1 cellular context compared by ENCODE assay signal in the genomic region with DNA sequence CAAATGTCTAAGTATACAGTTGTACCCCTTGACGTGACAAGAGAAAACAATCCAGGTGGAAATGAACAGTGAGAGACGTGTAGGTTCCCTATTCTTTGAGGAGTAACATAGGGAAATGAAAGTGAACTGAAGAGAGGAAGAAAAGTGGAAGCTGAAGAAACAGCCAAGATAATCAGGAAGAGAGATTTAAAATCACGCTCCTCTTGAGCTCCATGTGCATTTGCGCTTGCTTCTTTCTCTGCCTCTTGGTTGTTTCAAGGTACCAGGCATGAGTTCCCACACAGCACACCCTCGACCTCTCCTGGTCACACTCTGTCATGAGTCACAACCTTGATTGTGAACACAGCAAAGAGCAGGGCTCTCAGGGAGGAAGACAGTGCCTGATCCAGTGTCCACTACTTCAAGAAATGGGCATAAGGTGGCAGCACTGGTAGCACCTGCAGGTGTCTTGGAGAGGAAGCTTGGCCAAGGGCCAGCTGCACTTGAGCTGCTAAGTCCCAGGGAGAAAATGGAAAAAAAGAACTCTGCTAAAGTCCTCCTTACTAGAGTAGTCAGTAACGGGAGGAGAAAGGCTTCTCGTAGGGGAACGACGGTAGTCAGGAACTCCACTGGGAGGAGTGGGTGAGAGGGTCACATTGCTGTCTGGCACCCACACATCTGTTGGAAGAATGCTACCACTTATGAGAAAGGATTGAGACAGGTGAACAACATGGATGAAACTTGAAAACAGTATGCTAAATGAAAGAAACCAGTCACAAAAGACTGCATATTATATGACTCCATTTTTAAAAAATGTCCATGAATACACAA.
TF ChIP-seq lines count a peak whose summit lies in the region.

No MANE protein-coding gene starts in this region.

TF ChIP-seq in HepG2, 621 proteins besides CTCF, POLR2A, EP300 and RAD21 (continued from another document and continues in another):
- TF ChIP-seq SAFB2 (CRISPR knock-in tag; IDR thresholded peaks at IDR 0.05; ENCODE audit: borderline replicate concordance, low read depth) (no peak), HNRNPL (IDR thresholded peaks at IDR 0.05; ENCODE audit: low read depth, low read length) (no peak), FOXC1 (CRISPR knock-in tag; IDR thresholded peaks at IDR 0.05; ENCODE audit: borderline replicate concordance) (no peak), EZH2 (conservative IDR thresholded peaks at IDR 0.05; ENCODE audit: low read depth, low read length) (no peak), NR2F1 (CRISPR knock-in tag; IDR thresholded peaks at IDR 0.05) (no peak), PHF5A (CRISPR knock-in tag; IDR thresholded peaks at IDR 0.05; ENCODE audit: low read depth, unreplicated experiment) (no peak), FOXA3 (CRISPR knock-in tag; IDR thresholded peaks at IDR 0.05) (peak; percentile 40; the same call in 1 of the 2 replicates), GABPB1 (CRISPR knock-in tag; IDR thresholded peaks at IDR 0.05) (no peak), HDAC1 (CRISPR knock-in tag; IDR thresholded peaks at IDR 0.05) (no peak), NR2F6 (IDR thresholded peaks at IDR 0.05) (no peak), NR2F6 (CRISPR knock-in tag; IDR thresholded peaks at IDR 0.05) (0 out of 2 replicates have a peak, but pooled peaks have one; percentile 13), ZKSCAN8 (CRISPR knock-in tag; IDR thresholded peaks at IDR 0.05; ENCODE audit: borderline replicate concordance) (peak; percentile 21; the same call in 1 of the 2 replicates), ELF3 (CRISPR knock-in tag; IDR thresholded peaks at IDR 0.05) (peak; percentile 38; the same call in 1 of the 2 replicates), MBNL3 (CRISPR knock-in tag; conservative IDR thresholded peaks at IDR 0.05) (no peak), SMYD3 (CRISPR knock-in tag; IDR thresholded peaks at IDR 0.05) (no peak), ZNF761 (CRISPR knock-in tag; conservative IDR thresholded peaks at IDR 0.05) (no peak), KMT2B (CRISPR knock-in tag; IDR thresholded peaks at IDR 0.05) (no peak), CBX1 (IDR thresholded peaks at IDR 0.05; ENCODE audit: low read depth) (no peak), CENPX (CRISPR knock-in tag; IDR thresholded peaks at IDR 0.05) (no peak), SPEN (CRISPR knock-in tag; IDR thresholded peaks at IDR 0.05; ENCODE audit: low read depth) (no peak), ZFP1 (CRISPR knock-in tag; IDR thresholded peaks at IDR 0.05) (no peak), JARID2 (CRISPR knock-in tag; IDR thresholded peaks at IDR 0.05; ENCODE audit: insufficient replicate concordance) (no peak)
- TF ChIP-seq, protein P1, sequence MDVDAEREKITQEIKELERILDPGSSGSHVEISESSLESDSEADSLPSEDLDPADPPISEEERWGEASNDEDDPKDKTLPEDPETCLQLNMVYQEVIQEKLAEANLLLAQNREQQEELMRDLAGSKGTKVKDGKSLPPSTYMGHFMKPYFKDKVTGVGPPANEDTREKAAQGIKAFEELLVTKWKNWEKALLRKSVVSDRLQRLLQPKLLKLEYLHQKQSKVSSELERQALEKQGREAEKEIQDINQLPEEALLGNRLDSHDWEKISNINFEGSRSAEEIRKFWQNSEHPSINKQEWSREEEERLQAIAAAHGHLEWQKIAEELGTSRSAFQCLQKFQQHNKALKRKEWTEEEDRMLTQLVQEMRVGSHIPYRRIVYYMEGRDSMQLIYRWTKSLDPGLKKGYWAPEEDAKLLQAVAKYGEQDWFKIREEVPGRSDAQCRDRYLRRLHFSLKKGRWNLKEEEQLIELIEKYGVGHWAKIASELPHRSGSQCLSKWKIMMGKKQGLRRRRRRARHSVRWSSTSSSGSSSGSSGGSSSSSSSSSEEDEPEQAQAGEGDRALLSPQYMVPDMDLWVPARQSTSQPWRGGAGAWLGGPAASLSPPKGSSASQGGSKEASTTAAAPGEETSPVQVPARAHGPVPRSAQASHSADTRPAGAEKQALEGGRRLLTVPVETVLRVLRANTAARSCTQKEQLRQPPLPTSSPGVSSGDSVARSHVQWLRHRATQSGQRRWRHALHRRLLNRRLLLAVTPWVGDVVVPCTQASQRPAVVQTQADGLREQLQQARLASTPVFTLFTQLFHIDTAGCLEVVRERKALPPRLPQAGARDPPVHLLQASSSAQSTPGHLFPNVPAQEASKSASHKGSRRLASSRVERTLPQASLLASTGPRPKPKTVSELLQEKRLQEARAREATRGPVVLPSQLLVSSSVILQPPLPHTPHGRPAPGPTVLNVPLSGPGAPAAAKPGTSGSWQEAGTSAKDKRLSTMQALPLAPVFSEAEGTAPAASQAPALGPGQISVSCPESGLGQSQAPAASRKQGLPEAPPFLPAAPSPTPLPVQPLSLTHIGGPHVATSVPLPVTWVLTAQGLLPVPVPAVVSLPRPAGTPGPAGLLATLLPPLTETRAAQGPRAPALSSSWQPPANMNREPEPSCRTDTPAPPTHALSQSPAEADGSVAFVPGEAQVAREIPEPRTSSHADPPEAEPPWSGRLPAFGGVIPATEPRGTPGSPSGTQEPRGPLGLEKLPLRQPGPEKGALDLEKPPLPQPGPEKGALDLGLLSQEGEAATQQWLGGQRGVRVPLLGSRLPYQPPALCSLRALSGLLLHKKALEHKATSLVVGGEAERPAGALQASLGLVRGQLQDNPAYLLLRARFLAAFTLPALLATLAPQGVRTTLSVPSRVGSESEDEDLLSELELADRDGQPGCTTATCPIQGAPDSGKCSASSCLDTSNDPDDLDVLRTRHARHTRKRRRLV (CRISPR knock-in tag; IDR thresholded peaks at IDR 0.05) = no peak
- TF ChIP-seq, protein P2, sequence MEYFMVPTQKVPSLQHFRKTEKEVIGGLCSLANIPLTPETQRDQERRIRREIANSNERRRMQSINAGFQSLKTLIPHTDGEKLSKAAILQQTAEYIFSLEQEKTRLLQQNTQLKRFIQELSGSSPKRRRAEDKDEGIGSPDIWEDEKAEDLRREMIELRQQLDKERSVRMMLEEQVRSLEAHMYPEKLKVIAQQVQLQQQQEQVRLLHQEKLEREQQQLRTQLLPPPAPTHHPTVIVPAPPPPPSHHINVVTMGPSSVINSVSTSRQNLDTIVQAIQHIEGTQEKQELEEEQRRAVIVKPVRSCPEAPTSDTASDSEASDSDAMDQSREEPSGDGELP (IDR thresholded peaks at IDR 0.05; ENCODE audit: borderline replicate concordance, low read depth) = no peak
- TF ChIP-seq, protein P3, sequence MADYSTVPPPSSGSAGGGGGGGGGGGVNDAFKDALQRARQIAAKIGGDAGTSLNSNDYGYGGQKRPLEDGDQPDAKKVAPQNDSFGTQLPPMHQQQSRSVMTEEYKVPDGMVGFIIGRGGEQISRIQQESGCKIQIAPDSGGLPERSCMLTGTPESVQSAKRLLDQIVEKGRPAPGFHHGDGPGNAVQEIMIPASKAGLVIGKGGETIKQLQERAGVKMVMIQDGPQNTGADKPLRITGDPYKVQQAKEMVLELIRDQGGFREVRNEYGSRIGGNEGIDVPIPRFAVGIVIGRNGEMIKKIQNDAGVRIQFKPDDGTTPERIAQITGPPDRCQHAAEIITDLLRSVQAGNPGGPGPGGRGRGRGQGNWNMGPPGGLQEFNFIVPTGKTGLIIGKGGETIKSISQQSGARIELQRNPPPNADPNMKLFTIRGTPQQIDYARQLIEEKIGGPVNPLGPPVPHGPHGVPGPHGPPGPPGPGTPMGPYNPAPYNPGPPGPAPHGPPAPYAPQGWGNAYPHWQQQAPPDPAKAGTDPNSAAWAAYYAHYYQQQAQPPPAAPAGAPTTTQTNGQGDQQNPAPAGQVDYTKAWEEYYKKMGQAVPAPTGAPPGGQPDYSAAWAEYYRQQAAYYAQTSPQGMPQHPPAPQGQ (CRISPR knock-in tag; IDR thresholded peaks at IDR 0.05; ENCODE audit: borderline replicate concordance) = no peak
- TF ChIP-seq, protein P4, sequence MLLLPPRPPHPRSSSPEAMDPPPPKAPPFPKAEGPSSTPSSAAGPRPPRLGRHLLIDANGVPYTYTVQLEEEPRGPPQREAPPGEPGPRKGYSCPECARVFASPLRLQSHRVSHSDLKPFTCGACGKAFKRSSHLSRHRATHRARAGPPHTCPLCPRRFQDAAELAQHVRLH (CRISPR knock-in tag; IDR thresholded peaks at IDR 0.05; ENCODE audit: borderline replicate concordance, low read depth) = no peak
- TF ChIP-seq, protein P5, sequence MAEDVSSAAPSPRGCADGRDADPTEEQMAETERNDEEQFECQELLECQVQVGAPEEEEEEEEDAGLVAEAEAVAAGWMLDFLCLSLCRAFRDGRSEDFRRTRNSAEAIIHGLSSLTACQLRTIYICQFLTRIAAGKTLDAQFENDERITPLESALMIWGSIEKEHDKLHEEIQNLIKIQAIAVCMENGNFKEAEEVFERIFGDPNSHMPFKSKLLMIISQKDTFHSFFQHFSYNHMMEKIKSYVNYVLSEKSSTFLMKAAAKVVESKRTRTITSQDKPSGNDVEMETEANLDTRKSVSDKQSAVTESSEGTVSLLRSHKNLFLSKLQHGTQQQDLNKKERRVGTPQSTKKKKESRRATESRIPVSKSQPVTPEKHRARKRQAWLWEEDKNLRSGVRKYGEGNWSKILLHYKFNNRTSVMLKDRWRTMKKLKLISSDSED (CRISPR knock-in tag; IDR thresholded peaks at IDR 0.05) = no peak
- TF ChIP-seq, protein P6, sequence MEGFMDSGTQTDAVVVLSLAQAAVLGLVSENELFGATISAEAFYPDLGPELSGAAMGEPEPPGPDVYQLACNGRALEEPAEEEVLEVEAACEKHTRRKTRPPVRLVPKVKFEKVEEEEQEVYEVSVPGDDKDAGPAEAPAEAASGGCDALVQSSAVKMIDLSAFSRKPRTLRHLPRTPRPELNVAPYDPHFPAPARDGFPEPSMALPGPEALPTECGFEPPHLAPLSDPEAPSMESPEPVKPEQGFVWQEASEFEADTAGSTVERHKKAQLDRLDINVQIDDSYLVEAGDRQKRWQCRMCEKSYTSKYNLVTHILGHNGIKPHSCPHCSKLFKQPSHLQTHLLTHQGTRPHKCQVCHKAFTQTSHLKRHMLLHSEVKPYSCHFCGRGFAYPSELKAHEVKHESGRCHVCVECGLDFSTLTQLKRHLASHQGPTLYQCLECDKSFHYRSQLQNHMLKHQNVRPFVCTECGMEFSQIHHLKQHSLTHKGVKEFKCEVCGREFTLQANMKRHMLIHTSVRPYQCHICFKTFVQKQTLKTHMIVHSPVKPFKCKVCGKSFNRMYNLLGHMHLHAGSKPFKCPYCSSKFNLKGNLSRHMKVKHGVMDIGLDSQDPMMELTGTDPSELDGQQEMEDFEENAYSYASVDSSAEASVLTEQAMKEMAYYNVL (CRISPR knock-in tag; IDR thresholded peaks at IDR 0.05; ENCODE audit: borderline replicate concordance) = no peak
- TF ChIP-seq, protein P7, sequence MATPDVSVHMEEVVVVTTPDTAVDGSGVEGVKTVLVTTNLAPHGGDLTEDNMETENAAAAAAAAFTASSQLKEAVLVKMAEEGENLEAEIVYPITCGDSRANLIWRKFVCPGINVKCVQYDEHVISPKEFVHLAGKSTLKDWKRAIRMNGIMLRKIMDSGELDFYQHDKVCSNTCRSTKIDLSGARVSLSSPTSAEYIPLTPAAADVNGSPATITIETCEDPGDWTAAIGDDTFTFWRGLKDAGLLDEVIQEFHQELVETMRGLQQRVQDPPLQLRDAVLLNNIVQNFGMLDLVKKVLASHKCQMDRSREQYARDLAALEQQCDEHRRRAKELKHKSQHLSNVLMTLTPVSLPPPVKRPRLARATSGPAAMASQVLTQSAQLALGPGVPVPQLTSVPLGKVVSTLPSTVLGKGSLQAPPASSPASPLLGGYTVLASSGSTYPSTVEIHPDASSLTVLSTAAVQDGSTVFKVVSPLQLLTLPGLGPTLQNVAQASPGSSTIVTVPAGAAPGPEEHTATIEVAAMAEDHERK (CRISPR knock-in tag; IDR thresholded peaks at IDR 0.05; ENCODE audit: low read depth) = no peak
- TF ChIP-seq, protein P8, sequence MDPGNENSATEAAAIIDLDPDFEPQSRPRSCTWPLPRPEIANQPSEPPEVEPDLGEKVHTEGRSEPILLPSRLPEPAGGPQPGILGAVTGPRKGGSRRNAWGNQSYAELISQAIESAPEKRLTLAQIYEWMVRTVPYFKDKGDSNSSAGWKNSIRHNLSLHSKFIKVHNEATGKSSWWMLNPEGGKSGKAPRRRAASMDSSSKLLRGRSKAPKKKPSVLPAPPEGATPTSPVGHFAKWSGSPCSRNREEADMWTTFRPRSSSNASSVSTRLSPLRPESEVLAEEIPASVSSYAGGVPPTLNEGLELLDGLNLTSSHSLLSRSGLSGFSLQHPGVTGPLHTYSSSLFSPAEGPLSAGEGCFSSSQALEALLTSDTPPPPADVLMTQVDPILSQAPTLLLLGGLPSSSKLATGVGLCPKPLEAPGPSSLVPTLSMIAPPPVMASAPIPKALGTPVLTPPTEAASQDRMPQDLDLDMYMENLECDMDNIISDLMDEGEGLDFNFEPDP (CRISPR knock-in tag; conservative IDR thresholded peaks at IDR 0.05) = no peak
- TF ChIP-seq, protein P9, sequence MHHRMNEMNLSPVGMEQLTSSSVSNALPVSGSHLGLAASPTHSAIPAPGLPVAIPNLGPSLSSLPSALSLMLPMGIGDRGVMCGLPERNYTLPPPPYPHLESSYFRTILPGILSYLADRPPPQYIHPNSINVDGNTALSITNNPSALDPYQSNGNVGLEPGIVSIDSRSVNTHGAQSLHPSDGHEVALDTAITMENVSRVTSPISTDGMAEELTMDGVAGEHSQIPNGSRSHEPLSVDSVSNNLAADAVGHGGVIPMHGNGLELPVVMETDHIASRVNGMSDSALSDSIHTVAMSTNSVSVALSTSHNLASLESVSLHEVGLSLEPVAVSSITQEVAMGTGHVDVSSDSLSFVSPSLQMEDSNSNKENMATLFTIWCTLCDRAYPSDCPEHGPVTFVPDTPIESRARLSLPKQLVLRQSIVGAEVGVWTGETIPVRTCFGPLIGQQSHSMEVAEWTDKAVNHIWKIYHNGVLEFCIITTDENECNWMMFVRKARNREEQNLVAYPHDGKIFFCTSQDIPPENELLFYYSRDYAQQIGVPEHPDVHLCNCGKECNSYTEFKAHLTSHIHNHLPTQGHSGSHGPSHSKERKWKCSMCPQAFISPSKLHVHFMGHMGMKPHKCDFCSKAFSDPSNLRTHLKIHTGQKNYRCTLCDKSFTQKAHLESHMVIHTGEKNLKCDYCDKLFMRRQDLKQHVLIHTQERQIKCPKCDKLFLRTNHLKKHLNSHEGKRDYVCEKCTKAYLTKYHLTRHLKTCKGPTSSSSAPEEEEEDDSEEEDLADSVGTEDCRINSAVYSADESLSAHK (CRISPR knock-in tag; IDR thresholded peaks at IDR 0.05; ENCODE audit: borderline replicate concordance) = no peak
- TF ChIP-seq, protein P10, sequence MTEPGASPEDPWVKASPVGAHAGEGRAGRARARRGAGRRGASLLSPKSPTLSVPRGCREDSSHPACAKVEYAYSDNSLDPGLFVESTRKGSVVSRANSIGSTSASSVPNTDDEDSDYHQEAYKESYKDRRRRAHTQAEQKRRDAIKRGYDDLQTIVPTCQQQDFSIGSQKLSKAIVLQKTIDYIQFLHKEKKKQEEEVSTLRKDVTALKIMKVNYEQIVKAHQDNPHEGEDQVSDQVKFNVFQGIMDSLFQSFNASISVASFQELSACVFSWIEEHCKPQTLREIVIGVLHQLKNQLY (CRISPR knock-in tag; IDR thresholded peaks at IDR 0.05) = 0 out of 2 replicates have a peak, but pooled peaks have one; percentile 21
- TF ChIP-seq, protein P11, sequence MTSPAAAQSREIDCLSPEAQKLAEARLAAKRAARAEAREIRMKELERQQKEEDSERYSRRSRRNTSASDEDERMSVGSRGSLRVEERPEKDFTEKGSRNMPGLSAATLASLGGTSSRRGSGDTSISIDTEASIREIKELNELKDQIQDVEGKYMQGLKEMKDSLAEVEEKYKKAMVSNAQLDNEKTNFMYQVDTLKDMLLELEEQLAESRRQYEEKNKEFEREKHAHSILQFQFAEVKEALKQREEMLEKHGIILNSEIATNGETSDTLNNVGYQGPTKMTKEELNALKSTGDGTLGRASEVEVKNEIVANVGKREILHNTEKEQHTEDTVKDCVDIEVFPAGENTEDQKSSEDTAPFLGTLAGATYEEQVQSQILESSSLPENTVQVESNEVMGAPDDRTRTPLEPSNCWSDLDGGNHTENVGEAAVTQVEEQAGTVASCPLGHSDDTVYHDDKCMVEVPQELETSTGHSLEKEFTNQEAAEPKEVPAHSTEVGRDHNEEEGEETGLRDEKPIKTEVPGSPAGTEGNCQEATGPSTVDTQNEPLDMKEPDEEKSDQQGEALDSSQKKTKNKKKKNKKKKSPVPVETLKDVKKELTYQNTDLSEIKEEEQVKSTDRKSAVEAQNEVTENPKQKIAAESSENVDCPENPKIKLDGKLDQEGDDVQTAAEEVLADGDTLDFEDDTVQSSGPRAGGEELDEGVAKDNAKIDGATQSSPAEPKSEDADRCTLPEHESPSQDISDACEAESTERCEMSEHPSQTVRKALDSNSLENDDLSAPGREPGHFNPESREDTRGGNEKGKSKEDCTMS (CRISPR knock-in tag; conservative IDR thresholded peaks at IDR 0.05) = no peak
